13 cellular contexts compared by ENCODE assay signal in the genomic region with DNA sequence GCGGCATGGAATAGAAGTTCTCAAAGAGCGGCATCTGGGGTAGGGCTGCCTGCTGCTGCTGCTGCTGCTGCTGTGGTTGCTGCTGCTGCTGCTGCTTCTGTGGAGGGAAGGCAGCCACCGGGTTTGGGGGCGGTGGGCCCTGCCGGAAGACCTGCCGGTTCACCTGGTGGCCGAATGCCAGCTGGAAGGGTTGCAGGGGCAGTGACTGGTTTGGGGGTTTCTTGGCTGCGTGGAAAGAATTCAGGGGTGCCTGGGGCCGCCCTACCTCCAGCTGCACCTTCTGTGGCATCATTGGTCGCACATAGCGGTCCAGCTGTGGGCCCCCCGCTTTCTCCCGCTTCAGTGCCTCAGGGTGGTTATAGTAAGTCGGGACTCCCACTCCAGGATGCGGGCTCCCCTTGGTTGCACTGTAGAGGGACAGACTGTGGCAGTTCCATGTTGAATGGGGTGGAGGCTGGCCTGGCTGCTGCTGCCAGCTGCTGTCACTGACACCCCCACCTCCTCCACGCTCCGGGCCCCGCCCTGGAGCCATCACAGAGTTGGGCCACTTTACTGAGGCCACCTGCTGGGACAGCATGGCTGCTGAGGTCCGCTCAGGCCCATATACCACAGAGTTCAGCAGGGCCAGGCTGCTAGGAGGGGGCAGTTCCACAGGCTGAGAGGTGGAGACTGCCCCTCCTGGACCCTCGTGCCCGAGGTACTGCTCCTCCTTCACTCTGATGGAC. TPM values are rescaled to one million over a fixed set of nuclear protein-coding genes. Genes with fewer than 3 reads are reported as not detected.
A peak's percentile ranks its signal among the peaks of the same experiment; 100 is the strongest.
DNase-seq lines count a peak whose midpoint lies in the region; ATAC-seq and TF ChIP-seq lines count a peak whose summit lies in the region.
"Had no signal": no experiment of that assay in that cellular context is flagged by ENCODE, and none has a peak within 500 bp of the region (broad histone marks: within the 10 kb centered on the region; RNA-seq: fewer than 3 reads in every experiment).

No MANE protein-coding gene starts in this region.

- TF ChIP-seq CTCF in coronary artery (IDR thresholded peaks at IDR 0.05) (no peak), type B pancreatic cell (conservative IDR thresholded peaks at IDR 0.05) (no peak)

- peaks cover 56% of the 10 kb centered on the region for H3K4me1 Mint-ChIP-seq in activated T-cell treated with anti-CD3 and anti-CD28 coated beads, Interleukin-2, amount 50 U/mL, for 24 hours (ENCODE audit: low read depth)
- peaks cover 40 to 64% (median 57%) of the 10 kb centered on the region in 3 donors for H3K4me1 Mint-ChIP-seq in naive B cell
- peaks cover 36% of the 10 kb centered on the region for H3K4me1 Mint-ChIP-seq in type B pancreatic cell (ENCODE audit: unreplicated experiment)

- H3K36me3 Mint-ChIP-seq in activated T-cell treated with anti-CD3 and anti-CD28 coated beads, Interleukin-2, amount 50 U/mL, for 24 hours (ENCODE audit: low read depth), result peaks cover 66% of the 10 kb centered on the region
- peaks cover 5 to 6% of the 10 kb centered on the region in 2 donors for H3K36me3 Mint-ChIP-seq in naive B cell
- peaks cover 11% of the 10 kb centered on the region for H3K36me3 Mint-ChIP-seq in type B pancreatic cell

- no peak overlapping the region for H3K4me3 Mint-ChIP-seq in activated T-cell treated with anti-CD3 and anti-CD28 coated beads, Interleukin-2, amount 50 U/mL, for 24 hours
- peak overlapping the region in 2 of 8 donors; percentile 45 to 50 for H3K4me3 Mint-ChIP-seq in naive B cell
- peak overlapping the region; percentile 25 for H3K4me3 Mint-ChIP-seq in type B pancreatic cell

- H3K27me3 Mint-ChIP-seq in activated T-cell treated with anti-CD3 and anti-CD28 coated beads, Interleukin-2, amount 50 U/mL, for 24 hours, result no peaks in the 10 kb centered on the region
- H3K27me3 Mint-ChIP-seq in naive B cell (no peaks in the 10 kb centered on the region), type B pancreatic cell (no peaks in the 10 kb centered on the region)

- no peaks in the 10 kb centered on the region for H3K9me3 Mint-ChIP-seq in activated T-cell treated with anti-CD3 and anti-CD28 coated beads, Interleukin-2, amount 50 U/mL, for 24 hours
- H3K9me3 Mint-ChIP-seq in naive B cell, result no peaks in the 10 kb centered on the region
- no peaks in the 10 kb centered on the region for H3K9me3 Mint-ChIP-seq in type B pancreatic cell

- ATAC-seq in naive B cell (ENCODE audit: low read depth in 2 of 2) (no peak), GM18858 (IDR thresholded peaks at IDR 0.05; ENCODE audit: unreplicated experiment) (no peak), HG03108 (IDR thresholded peaks at IDR 0.05; ENCODE audit: unreplicated experiment) (no peak)
- ATAC-seq: foreskin keratinocyte had no signal

- H3K27ac Mint-ChIP-seq in activated T-cell treated with anti-CD3 and anti-CD28 coated beads, Interleukin-2, amount 50 U/mL, for 24 hours, result peak overlapping the region; percentile 63
- H3K27ac Mint-ChIP-seq in naive B cell (peak overlapping the region in 4 of 6 donors; percentile 15 to 83 (median 58)), type B pancreatic cell (peak overlapping the region; percentile 97)

- DNase-seq in activated T-cell treated with anti-CD3 and anti-CD28 coated beads, Interleukin-2, amount 50 U/mL, for 24 hours, result no peak
- DNase-seq in activated T-cell treated with anti-CD3 and anti-CD28 coated beads, Interleukin-2, amount 50 U/mL, for 48 hours, result no peak
- peak; percentile 73 for DNase-seq in coronary artery (ENCODE audit: low spot score)
- DNase-seq in naive B cell, result no peak
- DNase-seq in type B pancreatic cell (ENCODE audit: extremely low spot score, unreplicated experiment), result no peak
- DNase-seq in iPS-NIHi7 (ENCODE audit: extremely low spot score), result no peak
- DNase-seq: caudate nucleus; foreskin keratinocyte; H7; NCI-H82; stimulated activated CD4-positive, alpha-beta T cell treated with anti-CD3 and anti-CD28 coated beads, Interleukin-1b, Interleukin-23, amount 100 ng/mL, for 48 hours had no signal

- H3K27ac ChIP-seq in coronary artery, result peak overlapping the region; percentile 78 to 95
- H3K27ac ChIP-seq: foreskin keratinocyte had no signal

- peak overlapping the region; percentile 37 for H3K4me3 ChIP-seq in coronary artery

RNA-seq across cellular contexts. Expression of a gene that starts 25.2 kb away (rescaled TPM):
- 10 to 100 TPM; 10.6 to 19.7 (median 15.4) TPM for polyA plus RNA-seq in naive B cell (ENCODE audit: low read depth in 6 of 6)
- 35.5 and 64.8 TPM in 2 replicates for total RNA-seq in type B pancreatic cell (ENCODE audit: low replicate concordance)
